In genomic region chr2:197453123-197453913, GRCh38 we compare ENCODE assay signal across 1 cellular context.
TF ChIP-seq lines count a peak whose summit lies in the region.

Gene COQ10B, plus strand, starts transcription at chr2:197453552. Its CDS starts 9 bp downstream, at chr2:197453561.

TF ChIP-seq in HepG2, 621 proteins besides CTCF, POLR2A, EP300 and RAD21 (continued from another document and continues in another):
- peak; percentile 44; the same call in 1 of the 2 replicates for TF ChIP-seq ZBTB10 (CRISPR knock-in tag; IDR thresholded peaks at IDR 0.05; ENCODE audit: borderline replicate concordance)
- TF ChIP-seq KDM2A (CRISPR knock-in tag; IDR thresholded peaks at IDR 0.05; ENCODE audit: borderline replicate concordance, low read depth), result peak; percentile 86; the same call in 1 of the 2 replicates
- peak; percentile 58; the same call in 1 of the 2 replicates for TF ChIP-seq SNAPC2 (CRISPR knock-in tag; IDR thresholded peaks at IDR 0.05)
- peak; percentile 92 for TF ChIP-seq ZNF136 (CRISPR knock-in tag; IDR thresholded peaks at IDR 0.05; ENCODE audit: low read depth)
- no peak for TF ChIP-seq SALL2 (CRISPR knock-in tag; IDR thresholded peaks at IDR 0.05)
- TF ChIP-seq ZNF382 (CRISPR knock-in tag; IDR thresholded peaks at IDR 0.05; ENCODE audit: borderline replicate concordance), result no peak
- TF ChIP-seq SP2 (CRISPR knock-in tag; IDR thresholded peaks at IDR 0.05), result peak; percentile 86
- peak; percentile 95 for TF ChIP-seq PITX1 (CRISPR knock-in tag; IDR thresholded peaks at IDR 0.05)
- TF ChIP-seq SAFB2 (CRISPR knock-in tag; IDR thresholded peaks at IDR 0.05; ENCODE audit: borderline replicate concordance, low read depth), result no peak; the same call in 1 of the 2 replicates
- TF ChIP-seq THAP9 (CRISPR knock-in tag; IDR thresholded peaks at IDR 0.05; ENCODE audit: borderline replicate concordance), result peak; percentile 95
- 0 out of 2 replicates have a peak, but pooled peaks have one; percentile 3 for TF ChIP-seq RXRB (CRISPR knock-in tag; IDR thresholded peaks at IDR 0.05; ENCODE audit: borderline replicate concordance)
- no peak for TF ChIP-seq ZNF496 (CRISPR knock-in tag; IDR thresholded peaks at IDR 0.05; ENCODE audit: insufficient replicate concordance)
- TF ChIP-seq ZNF30 (CRISPR knock-in tag; IDR thresholded peaks at IDR 0.05), result 0 out of 2 replicates have a peak, but pooled peaks have one; percentile 69
- no peak for TF ChIP-seq CC2D1A (CRISPR knock-in tag; IDR thresholded peaks at IDR 0.05)
- peak; percentile 87; the same call in 1 of the 2 replicates for TF ChIP-seq ZNF354B (CRISPR knock-in tag; IDR thresholded peaks at IDR 0.05)
- peak; percentile 78; the same call in 1 of the 2 replicates for TF ChIP-seq ZSCAN25 (CRISPR knock-in tag; IDR thresholded peaks at IDR 0.05)
- TF ChIP-seq XBP1 (CRISPR knock-in tag; IDR thresholded peaks at IDR 0.05), result no peak; the same call in 1 of the 2 replicates
- TF ChIP-seq ZNF503 (CRISPR knock-in tag; IDR thresholded peaks at IDR 0.05), result peak; percentile 51
- TF ChIP-seq ZNF713 (CRISPR knock-in tag; IDR thresholded peaks at IDR 0.05), result no peak
- no peak for TF ChIP-seq PCBP2 (optimal IDR thresholded peaks at IDR 0.05; ENCODE audit: low read depth, low read length, poor library complexity, severe bottlenecking)
- no peak for TF ChIP-seq ZNF12 (CRISPR knock-in tag; IDR thresholded peaks at IDR 0.05)
- peak; percentile 72 for TF ChIP-seq MXD3 (CRISPR knock-in tag; IDR thresholded peaks at IDR 0.05)
- TF ChIP-seq ZNF556 (CRISPR knock-in tag; IDR thresholded peaks at IDR 0.05; ENCODE audit: borderline replicate concordance), result peak; percentile 84; the same call in 1 of the 2 replicates
- TF ChIP-seq JARID2 (CRISPR knock-in tag; IDR thresholded peaks at IDR 0.05; ENCODE audit: insufficient replicate concordance), result peak; percentile 3
- peak; percentile 32; the same call in 1 of the 2 replicates for TF ChIP-seq ZNF383 (CRISPR knock-in tag; IDR thresholded peaks at IDR 0.05; ENCODE audit: borderline replicate concordance)
- TF ChIP-seq ZNF687 (CRISPR knock-in tag; IDR thresholded peaks at IDR 0.05), result peak; percentile 95
- TF ChIP-seq ZNF256 (CRISPR knock-in tag; conservative IDR thresholded peaks at IDR 0.05), result 0 out of 2 replicates have a peak, but pooled peaks have one; percentile 70
- TF ChIP-seq SAP130 (CRISPR knock-in tag; IDR thresholded peaks at IDR 0.05; ENCODE audit: low read depth), result peak; percentile 98
- peak; percentile 86 for TF ChIP-seq ZNF142 (CRISPR knock-in tag; IDR thresholded peaks at IDR 0.05)
- TF ChIP-seq ZNF691 (CRISPR knock-in tag; IDR thresholded peaks at IDR 0.05; ENCODE audit: borderline replicate concordance, low read depth), result peak; percentile 75
- TF ChIP-seq TMF1 (CRISPR knock-in tag; IDR thresholded peaks at IDR 0.05; ENCODE audit: low read depth), result peak; percentile 50; the same call in 1 of the 2 replicates
- TF ChIP-seq NFATC3 (CRISPR knock-in tag; IDR thresholded peaks at IDR 0.05), result no peak
- peak; percentile 54; the same call in 1 of the 2 replicates for TF ChIP-seq ZNF362 (CRISPR knock-in tag; IDR thresholded peaks at IDR 0.05; ENCODE audit: borderline replicate concordance)
- peak; percentile 7; the same call in 1 of the 2 replicates for TF ChIP-seq SMC3 (IDR thresholded peaks at IDR 0.05; ENCODE audit: low read length)
- TF ChIP-seq ZFP36L2 (CRISPR knock-in tag; IDR thresholded peaks at IDR 0.05), result no peak
